8 cellular contexts compared by ENCODE assay signal in the genomic region with DNA sequence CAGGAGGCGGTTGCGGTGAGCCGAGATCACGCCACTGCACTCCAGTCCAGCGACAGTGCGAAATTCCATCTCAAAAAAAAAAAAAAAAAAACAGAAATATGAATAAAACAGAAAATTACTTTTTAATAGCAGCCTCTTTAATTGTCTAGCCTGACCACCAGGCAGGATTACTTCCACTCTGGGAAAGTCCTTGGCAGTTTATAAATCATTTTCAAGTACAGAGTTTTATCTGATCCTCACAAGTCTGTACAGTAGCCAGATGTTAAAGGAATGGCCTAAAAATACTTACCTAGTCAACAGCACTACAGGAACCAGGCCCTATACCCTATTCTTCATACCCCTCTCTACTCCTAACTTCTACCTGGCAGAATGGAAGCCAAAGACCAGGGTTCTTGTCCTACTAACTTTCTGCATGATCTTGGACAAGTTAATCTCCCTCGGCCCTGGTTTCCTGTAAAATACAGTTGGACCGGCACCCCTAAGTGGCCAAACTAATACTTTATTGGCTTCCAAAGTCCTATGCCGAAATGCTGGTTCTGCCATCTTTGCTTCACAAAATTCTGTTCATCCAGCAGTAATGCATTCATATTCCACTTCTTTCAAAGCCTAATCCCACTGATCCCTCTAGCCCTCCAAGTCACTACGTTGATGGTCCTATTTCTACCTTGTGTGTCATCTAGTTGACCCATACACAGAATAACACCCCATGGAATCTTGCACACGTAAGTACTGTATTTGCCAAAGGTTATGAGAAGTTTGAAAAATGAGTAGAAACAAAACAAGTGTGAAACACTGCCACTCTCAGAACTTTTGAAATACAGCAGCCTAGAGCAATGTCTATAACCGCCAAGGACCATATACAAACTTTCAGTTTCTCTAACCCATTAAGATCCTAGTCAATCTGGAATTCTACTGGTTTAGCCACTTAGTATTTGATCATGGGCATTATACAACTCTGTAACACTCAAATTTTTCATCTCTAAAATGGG. TPM values are rescaled to one million over a fixed set of nuclear protein-coding genes. Genes with fewer than 3 reads are reported as not detected.
DNase-seq lines count a peak whose midpoint lies in the region; ATAC-seq, FAIRE-seq and TF ChIP-seq lines count a peak whose summit lies in the region.

No MANE protein-coding gene starts in this region.

- POLR2A ChIA-PET in activated naive CD8-positive, alpha-beta T cell treated with anti-CD3 and anti-CD28 coated beads, Interleukin-2, amount 10 ng/mL, durations not matched to agents 7 days and 5 days (lab: Charles Lee), result interaction anchor here (0.7 to 3.7 kb wide), 4 partner anchors 28 to 378 kb away, joined by 3 to 23 read pairs (median 14); a partner anchor contains a TSS

- peak overlapping the region; percentile 99 for H3K27ac Mint-ChIP-seq in activated T-cell treated with anti-CD3 and anti-CD28 coated beads, Interleukin-2, amount 50 U/mL, for 24 hours
- H3K27ac Mint-ChIP-seq in activated naive CD8-positive, alpha-beta T cell treated with anti-CD3 and anti-CD28 coated beads, Interleukin-2, amount 10 ng/mL, durations not matched to agents 7 days and 5 days, result peak overlapping the region; percentile 99

- peak overlapping the region; percentile 96 to 98 for H3K9ac ChIP-seq in kidney (ENCODE audit: low read length in 2 of 2)

- no peak for ATAC-seq in activated naive CD8-positive, alpha-beta T cell treated with anti-CD3 and anti-CD28 coated beads, Interleukin-2, amount 10 ng/mL, durations not matched to agents 7 days and 5 days (ENCODE audit: low read depth)
- no peak for ATAC-seq in GM21786 (IDR thresholded peaks at IDR 0.05; ENCODE audit: unreplicated experiment)

- no peaks in the 10 kb centered on the region for H3K27me3 ChIP-seq in thymus (ENCODE audit: control insufficient read depth, insufficient read depth)

- WGBS in thymus, result 75% methylated on average over 12 of the region's 12 CpGs

- H3K27me3 Mint-ChIP-seq in activated T-cell treated with anti-CD3 and anti-CD28 coated beads, Interleukin-2, amount 50 U/mL, for 24 hours, result no peaks in the 10 kb centered on the region
- no peaks in the 10 kb centered on the region for H3K27me3 Mint-ChIP-seq in activated naive CD8-positive, alpha-beta T cell treated with anti-CD3 and anti-CD28 coated beads, Interleukin-2, amount 10 ng/mL, durations not matched to agents 7 days and 5 days

- H3K27ac ChIP-seq in kidney (ENCODE audit: low read depth in 2 of 2, low read length in 2 of 2) (peak overlapping the region in 1 of 2 donors; percentile 94), thymus (ENCODE audit: low read depth) (peak overlapping the region; percentile 49)

- H3K4me3 ChIP-seq in kidney (ENCODE audit: low read length in 2 of 2) (peak overlapping the region; percentile 70 to 90), thymus (ENCODE audit: low read length) (peak overlapping the region; percentile 86)

- H3K4me1 ChIP-seq in kidney (ENCODE audit: control insufficient read depth in 1 of 2, insufficient read depth in 1 of 2, low read depth in 1 of 2, low read length in 2 of 2) (peaks cover 9 to 16% of the 10 kb centered on the region in 2 donors), thymus (ENCODE audit: control insufficient read depth, insufficient read depth, low read length) (peaks cover 10% of the 10 kb centered on the region)

- no peak for TF ChIP-seq CTCF in kidney (IDR thresholded peaks at IDR 0.05; ENCODE audit: borderline replicate concordance, extremely low read depth, insufficient read depth)

- H3K36me3 Mint-ChIP-seq in activated T-cell treated with anti-CD3 and anti-CD28 coated beads, Interleukin-2, amount 50 U/mL, for 24 hours (ENCODE audit: low read depth), result peaks cover 69% of the 10 kb centered on the region
- peaks cover 29% of the 10 kb centered on the region for H3K36me3 Mint-ChIP-seq in activated naive CD8-positive, alpha-beta T cell treated with anti-CD3 and anti-CD28 coated beads, Interleukin-2, amount 10 ng/mL, durations not matched to agents 7 days and 5 days

- peak overlapping the region; percentile 90 for H3K4me3 Mint-ChIP-seq in activated T-cell treated with anti-CD3 and anti-CD28 coated beads, Interleukin-2, amount 50 U/mL, for 24 hours
- peak overlapping the region; percentile 93 for H3K4me3 Mint-ChIP-seq in activated naive CD8-positive, alpha-beta T cell treated with anti-CD3 and anti-CD28 coated beads, Interleukin-2, amount 10 ng/mL, durations not matched to agents 7 days and 5 days

- no peaks in the 10 kb centered on the region for H3K9me3 Mint-ChIP-seq in activated T-cell treated with anti-CD3 and anti-CD28 coated beads, Interleukin-2, amount 50 U/mL, for 24 hours
- H3K9me3 Mint-ChIP-seq in activated naive CD8-positive, alpha-beta T cell treated with anti-CD3 and anti-CD28 coated beads, Interleukin-2, amount 10 ng/mL, durations not matched to agents 7 days and 5 days, result peaks cover 1% of the 10 kb centered on the region

- H3K36me3 ChIP-seq in kidney (ENCODE audit: control insufficient read depth in 1 of 2, insufficient read depth in 2 of 2, low read length in 2 of 2), result peaks cover 0 to 2% of the 10 kb centered on the region in 2 donors
- H3K36me3 ChIP-seq in thymus (ENCODE audit: control insufficient read depth, insufficient read depth), result peaks cover 10% of the 10 kb centered on the region

- intact Hi-C loops in kidney (cut with DNase I), result no loop called here

- H3K9me3 ChIP-seq in kidney (ENCODE audit: control insufficient read depth in 1 of 2, low read length in 2 of 2) (no peaks in the 10 kb centered on the region), thymus (ENCODE audit: control insufficient read depth) (no peaks in the 10 kb centered on the region)

- H3K4me1 Mint-ChIP-seq in activated T-cell treated with anti-CD3 and anti-CD28 coated beads, Interleukin-2, amount 50 U/mL, for 24 hours (ENCODE audit: low read depth), result peaks cover 57% of the 10 kb centered on the region
- H3K4me1 Mint-ChIP-seq in activated naive CD8-positive, alpha-beta T cell treated with anti-CD3 and anti-CD28 coated beads, Interleukin-2, amount 10 ng/mL, durations not matched to agents 7 days and 5 days, result peaks cover 46% of the 10 kb centered on the region

- no peak for DNase-seq in activated T-cell treated with anti-CD3 and anti-CD28 coated beads, Interleukin-2, amount 50 U/mL, for 24 hours
- no peak for DNase-seq in activated T-cell treated with anti-CD3 and anti-CD28 coated beads, Interleukin-2, amount 50 U/mL, for 48 hours
- no peak for DNase-seq in activated naive CD8-positive, alpha-beta T cell treated with anti-CD3 and anti-CD28 coated beads, Interleukin-2, amount 10 ng/mL, durations not matched to agents 7 days and 5 days
- DNase-seq in kidney (no peak), urothelium cell line (ENCODE audit: low spot score) (no peak)
- no peak for DNase-seq in activated CD4-positive, CD25-positive, alpha-beta regulatory T cell treated with anti-CD3 and anti-CD28 coated beads, Interleukin-2, amount 50 U/mL, for 72 hours

- no peak for FAIRE-seq in kidney (lab: Jason Lieb, UNC)
- FAIRE-seq in urothelium cell line (lab: Jason Lieb, UNC), result no peak

RNA-seq across cellular contexts. Expression of a gene that starts 1.7 kb away (rescaled TPM):
- total RNA-seq in activated naive CD8-positive, alpha-beta T cell treated with anti-CD3 and anti-CD28 coated beads, Interleukin-2, amount 10 ng/mL, durations not matched to agents 7 days and 5 days, result 10 to 100 TPM; 82.4 to 85.0 TPM
- 51.2 TPM for total RNA-seq in kidney
- 60.3 TPM for polyA plus RNA-seq in kidney (ENCODE audit: insufficient read depth, low read depth, low replicate concordance)
- 48.4 TPM for polyA plus RNA-seq in thymus
